18 cellular contexts compared by ENCODE assay signal in the genomic region with DNA sequence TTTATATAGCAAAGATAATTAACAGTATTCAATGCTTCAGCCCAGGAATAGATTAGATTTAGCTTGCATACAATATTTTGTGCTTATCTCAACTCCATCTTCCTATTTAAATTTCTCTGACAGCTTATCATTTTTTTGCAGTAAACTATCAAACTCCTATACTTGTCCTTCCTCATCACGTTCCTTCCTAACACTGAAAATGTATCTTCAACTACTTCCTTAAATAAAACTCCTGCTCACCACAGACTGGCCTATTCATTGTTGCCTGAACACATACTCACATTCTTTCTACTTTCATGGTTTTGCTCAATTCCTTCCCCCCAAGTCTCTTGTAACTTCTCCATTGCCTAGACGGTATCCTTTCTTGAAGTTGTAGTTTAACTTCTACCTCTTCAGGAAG. TPM values are rescaled to one million over a fixed set of nuclear protein-coding genes. Genes with fewer than 3 reads are reported as not detected.
DNase-seq lines count a peak whose midpoint lies in the region; ATAC-seq and TF ChIP-seq lines count a peak whose summit lies in the region.
"Had no signal": no experiment of that assay in that cellular context is flagged by ENCODE, and none has a peak within 500 bp of the region (broad histone marks: within the 10 kb centered on the region; RNA-seq: fewer than 3 reads in every experiment).

No MANE protein-coding gene starts in this region.

- H3K27me3 Mint-ChIP-seq in CD4-positive, alpha-beta T cell, result no peaks in the 10 kb centered on the region
- H3K27me3 Mint-ChIP-seq in GM23338 (ENCODE audit: insufficient read depth, low read depth, poor library complexity), result no peaks in the 10 kb centered on the region

- H2AFZ ChIP-seq in GM23338, result no peak overlapping the region
- H2AFZ ChIP-seq: GM23248 had no signal

- DNase-seq in KG1 (lab: John Stamatoyannopoulos, UW) (peak; percentile 46), NOMO-1 treated with DMSO at 0.1 percent for 48 hours (lab: John Stamatoyannopoulos, UW; ENCODE audit: unreplicated experiment) (peak; percentile 93), SKM-1 (lab: John Stamatoyannopoulos, UW; ENCODE audit: unreplicated experiment) (peak; percentile 90), activated gamma-delta T cell (lab: John Stamatoyannopoulos, UW) (no peak), cardiac septum (ENCODE audit: low spot score) (no peak), GM23338 (ENCODE audit: low spot score) (no peak)
- DNase-seq in CD4-positive, alpha-beta T cell, result no peak
- DNase-seq: ACHN; COR-L47; DMS 273 treated with DMSO at 0.1 percent for 48 hours; GM23248; NCI-H1105; NCI-H2081 treated with DMSO at 0.1 percent for 48 hours; NK-92 treated with Interleukin-12 subunit alpha and Interleukin-12 subunit beta, amount 100 ng/mL, for 24 hours had no signal

- peaks cover 8% of the 10 kb centered on the region for H3K4me1 ChIP-seq in GM23338 (ENCODE audit: insufficient read depth)

- no peaks in the 10 kb centered on the region for H3K36me3 Mint-ChIP-seq in CD4-positive, alpha-beta T cell (ENCODE audit: low read depth)
- no peaks in the 10 kb centered on the region for H3K36me3 Mint-ChIP-seq in GM23338 (ENCODE audit: low read depth)

- TF ChIP-seq CTCF in CD4-positive, alpha-beta T cell (IDR thresholded peaks at IDR 0.05), result no peak
- no peak for TF ChIP-seq CTCF in GM23338 (conservative IDR thresholded peaks at IDR 0.05; ENCODE audit: low read depth in 2 of 2)

- POLR2A ChIA-PET in CD4-positive, alpha-beta T cell (lab: Charles Lee), result no interaction called here

- intact Hi-C loops in CD4-positive, alpha-beta T cell (cut with DNase I, micrococcal nuclease), result no loop called here
- intact Hi-C loops in cardiac septum (cut with DNase I), result no loop called here

- ATAC-seq in CD4-positive, alpha-beta T cell (ENCODE audit: poor library complexity), result no peak
- ATAC-seq in GM23338, result no peak
- ATAC-seq: HCT116, Panc1 had no signal

- H3K4me1 Mint-ChIP-seq in CD4-positive, alpha-beta T cell (ENCODE audit: low read depth), result no peaks in the 10 kb centered on the region
- H3K4me1 Mint-ChIP-seq in GM23338, result peaks cover 6% of the 10 kb centered on the region

- no peaks in the 10 kb centered on the region for H3K9me2 ChIP-seq in GM23338 (ENCODE audit: insufficient read depth)

- H4K20me1 ChIP-seq in GM23338 (replicated peaks; ENCODE audit: insufficient read depth), result no peaks in the 10 kb centered on the region

- H3K27ac ChIP-seq in CD4-positive, alpha-beta T cell (ENCODE audit: low read depth, low read length), result no peak overlapping the region
- H3K27ac ChIP-seq in GM23338 (ENCODE audit: low read depth), result no peak overlapping the region
- H3K27ac ChIP-seq: C4-2B, GM23248 had no signal

- H3K4me3 ChIP-seq in GM23338, result no peak overlapping the region
- H3K4me3 ChIP-seq: GM23248 had no signal

- no peak overlapping the region for H3K4me3 Mint-ChIP-seq in CD4-positive, alpha-beta T cell
- no peak overlapping the region for H3K4me3 Mint-ChIP-seq in GM23338
- H3K4me3 Mint-ChIP-seq: T-helper 2 cell treated with Interferon-gamma antibody and Interleukin-4, amounts not matched to agents 5 μg/mL and 100 μg/mL, for 36 hours had no signal

- no peaks in the 10 kb centered on the region for H3K9me3 ChIP-seq in CD4-positive, alpha-beta T cell (ENCODE audit: control insufficient read depth, low read length)

- H3K27ac Mint-ChIP-seq in CD4-positive, alpha-beta T cell, result no peak overlapping the region
- no peak overlapping the region for H3K27ac Mint-ChIP-seq in GM23338
- H3K27ac Mint-ChIP-seq: T-helper 2 cell treated with Interferon-gamma antibody and Interleukin-4, amounts not matched to agents 5 μg/mL and 100 μg/mL, for 36 hours had no signal

- H3K9me3 Mint-ChIP-seq in CD4-positive, alpha-beta T cell, result no peaks in the 10 kb centered on the region
- H3K9me3 Mint-ChIP-seq in GM23338, result no peaks in the 10 kb centered on the region
- H3K9me3 Mint-ChIP-seq: T-helper 2 cell treated with Interferon-gamma antibody and Interleukin-4, amounts not matched to agents 5 μg/mL and 100 μg/mL, for 36 hours had no signal

- no peaks in the 10 kb centered on the region for H3K36me3 ChIP-seq in GM23338 (ENCODE audit: insufficient read depth)

- H3K27me3 ChIP-seq in CD4-positive, alpha-beta T cell (ENCODE audit: control insufficient read depth, insufficient read depth, low read length), result no peaks in the 10 kb centered on the region
- H3K27me3 ChIP-seq in GM23338 (ENCODE audit: insufficient read depth), result no peaks in the 10 kb centered on the region

- H3K79me2 ChIP-seq in GM23338 (replicated peaks; ENCODE audit: insufficient read depth), result no peaks in the 10 kb centered on the region

- no peak overlapping the region for H3K4me2 ChIP-seq in GM23338

- CTCF ChIA-PET in CD4-positive, alpha-beta T cell (lab: Charles Lee), result no interaction called here

- no peaks in the 10 kb centered on the region for H3F3A ChIP-seq in GM23338 (replicated peaks; ENCODE audit: low read depth)

TF ChIP-seq in GM23338, 12 proteins besides CTCF, POLR2A, EP300 and RAD21:
- TF ChIP-seq ZNF331 (CRISPR knock-in tag; IDR thresholded peaks at IDR 0.05; ENCODE audit: low read depth), result no peak
- TF ChIP-seq POLR2AphosphoS5 (IDR thresholded peaks at IDR 0.05; ENCODE audit: low read depth), result no peak
- TF ChIP-seq EZH2 (IDR thresholded peaks at IDR 0.05; ENCODE audit: low read depth, unreplicated experiment), result no peak
- TF ChIP-seq, protein P1, sequence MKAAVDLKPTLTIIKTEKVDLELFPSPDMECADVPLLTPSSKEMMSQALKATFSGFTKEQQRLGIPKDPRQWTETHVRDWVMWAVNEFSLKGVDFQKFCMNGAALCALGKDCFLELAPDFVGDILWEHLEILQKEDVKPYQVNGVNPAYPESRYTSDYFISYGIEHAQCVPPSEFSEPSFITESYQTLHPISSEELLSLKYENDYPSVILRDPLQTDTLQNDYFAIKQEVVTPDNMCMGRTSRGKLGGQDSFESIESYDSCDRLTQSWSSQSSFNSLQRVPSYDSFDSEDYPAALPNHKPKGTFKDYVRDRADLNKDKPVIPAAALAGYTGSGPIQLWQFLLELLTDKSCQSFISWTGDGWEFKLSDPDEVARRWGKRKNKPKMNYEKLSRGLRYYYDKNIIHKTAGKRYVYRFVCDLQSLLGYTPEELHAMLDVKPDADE (IDR thresholded peaks at IDR 0.05), result no peak
- TF ChIP-seq JUNB (IDR thresholded peaks at IDR 0.05; ENCODE audit: unreplicated experiment), result no peak
- TF ChIP-seq STAT1 (IDR thresholded peaks at IDR 0.05; ENCODE audit: unreplicated experiment), result no peak
- TF ChIP-seq, protein P2, sequence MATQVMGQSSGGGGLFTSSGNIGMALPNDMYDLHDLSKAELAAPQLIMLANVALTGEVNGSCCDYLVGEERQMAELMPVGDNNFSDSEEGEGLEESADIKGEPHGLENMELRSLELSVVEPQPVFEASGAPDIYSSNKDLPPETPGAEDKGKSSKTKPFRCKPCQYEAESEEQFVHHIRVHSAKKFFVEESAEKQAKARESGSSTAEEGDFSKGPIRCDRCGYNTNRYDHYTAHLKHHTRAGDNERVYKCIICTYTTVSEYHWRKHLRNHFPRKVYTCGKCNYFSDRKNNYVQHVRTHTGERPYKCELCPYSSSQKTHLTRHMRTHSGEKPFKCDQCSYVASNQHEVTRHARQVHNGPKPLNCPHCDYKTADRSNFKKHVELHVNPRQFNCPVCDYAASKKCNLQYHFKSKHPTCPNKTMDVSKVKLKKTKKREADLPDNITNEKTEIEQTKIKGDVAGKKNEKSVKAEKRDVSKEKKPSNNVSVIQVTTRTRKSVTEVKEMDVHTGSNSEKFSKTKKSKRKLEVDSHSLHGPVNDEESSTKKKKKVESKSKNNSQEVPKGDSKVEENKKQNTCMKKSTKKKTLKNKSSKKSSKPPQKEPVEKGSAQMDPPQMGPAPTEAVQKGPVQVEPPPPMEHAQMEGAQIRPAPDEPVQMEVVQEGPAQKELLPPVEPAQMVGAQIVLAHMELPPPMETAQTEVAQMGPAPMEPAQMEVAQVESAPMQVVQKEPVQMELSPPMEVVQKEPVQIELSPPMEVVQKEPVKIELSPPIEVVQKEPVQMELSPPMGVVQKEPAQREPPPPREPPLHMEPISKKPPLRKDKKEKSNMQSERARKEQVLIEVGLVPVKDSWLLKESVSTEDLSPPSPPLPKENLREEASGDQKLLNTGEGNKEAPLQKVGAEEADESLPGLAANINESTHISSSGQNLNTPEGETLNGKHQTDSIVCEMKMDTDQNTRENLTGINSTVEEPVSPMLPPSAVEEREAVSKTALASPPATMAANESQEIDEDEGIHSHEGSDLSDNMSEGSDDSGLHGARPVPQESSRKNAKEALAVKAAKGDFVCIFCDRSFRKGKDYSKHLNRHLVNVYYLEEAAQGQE (IDR thresholded peaks at IDR 0.05; ENCODE audit: unreplicated experiment), result no peak
- TF ChIP-seq EZH2phosphoT487 (IDR thresholded peaks at IDR 0.05; ENCODE audit: unreplicated experiment), result no peak
- TF ChIP-seq CREB1 (CRISPR knock-in tag; IDR thresholded peaks at IDR 0.05; ENCODE audit: low read depth), result no peak

RNA-seq across cellular contexts. Expression of a gene that starts 28.5 kb away (rescaled TPM):
- 1 to 10 TPM; 3.9 to 4.1 TPM for total RNA-seq in CD4-positive, alpha-beta T cell
- 3.4 TPM for total RNA-seq in cardiac septum
- 45.1 and 49.9 TPM in 2 replicates for total RNA-seq in GM23338 (2014; rRNA removed; shearing (Covaris generic))
- 11.5 and 12.6 TPM in 2 replicates for polyA plus RNA-seq in GM23338 (2016; fragmentation: Nextera tagmentation; extraction: Ambion mirVana)

Comparison
In these comparisons a context has a peak if more than half of its experiments do, and no peak if none do; other contexts are left out.
1. DNase-seq: peak in KG1 (single experiment), NOMO-1 treated with DMSO at 0.1 percent for 48 hours (single experiment) and SKM-1 (single experiment); none in CD4-positive, alpha-beta T cell (0 of 10), activated gamma-delta T cell (single experiment), cardiac septum (single experiment) and GM23338 (single experiment).